Comparison of ENCODE assay signal across 17 cellular contexts in genomic region chr10:11505636-11506035, GRCh38.
DNase-seq lines count a peak whose midpoint lies in the region; ATAC-seq, FAIRE-seq and TF ChIP-seq lines count a peak whose summit lies in the region.
"Had no signal": no experiment of that assay in that cellular context is flagged by ENCODE, and none has a peak within 500 bp of the region (broad histone marks: within the 10 kb centered on the region; RNA-seq: fewer than 3 reads in every experiment).

No MANE protein-coding gene starts in this region.

- intact Hi-C loops in GM12878 (cut with micrococcal nuclease; ENCODE audit: unreplicated experiment), result no loop called here

- TF ChIP-seq CTCF in GM12878 (IDR thresholded peaks at IDR 0.05 in 2 of 3, conservative IDR thresholded peaks at IDR 0.05 in 1 of 3; ENCODE audit: control insufficient read depth in 2 of 3, extremely low read depth in 1 of 3, insufficient read depth in 1 of 3, low read depth in 3 of 3, low read length in 3 of 3) (no peak), progenitor cell of endocrine pancreas (IDR thresholded peaks at IDR 0.05; ENCODE audit: unreplicated experiment) (no peak)

- no peak overlapping the region for H3K27ac Mint-ChIP-seq in progenitor cell of endocrine pancreas
- H3K27ac Mint-ChIP-seq: activated naive CD8-positive, alpha-beta T cell had no signal

- no peak for TF ChIP-seq EP300 in GM12878 (IDR thresholded peaks at IDR 0.05; ENCODE audit: borderline replicate concordance in 1 of 2, control insufficient read depth in 1 of 2, low read depth in 2 of 2, low read length in 2 of 2)

- TF ChIP-seq RAD21 in GM12878 (IDR thresholded peaks at IDR 0.05; ENCODE audit: insufficient read depth, low read depth, low read length), result no peak

- CTCF ChIA-PET in GM12878 (lab: Yijun Ruan, JAX), result interaction anchor here (0.6 to 2.5 kb wide), 8 partner anchors 9 to 314 kb away, joined by 3 to 12 read pairs (median 4); no protein-coding TSS in a partner anchor

- TF ChIP-seq POLR2A in GM12891 (IDR thresholded peaks at IDR 0.05; ENCODE audit: low read depth, low read length) (no peak), GM12878 (IDR thresholded peaks at IDR 0.05; ENCODE audit: low read depth, low read length) (no peak)

- H3K4me2 ChIP-seq in GM12878 (ENCODE audit: control insufficient read depth, insufficient read depth), result no peak overlapping the region

- peaks cover 0 to 7% of the 10 kb centered on the region in 2 experiments; a peak in 3 of 4 replicates for H3K36me3 ChIP-seq in GM12878 (ENCODE audit: control insufficient read depth in 2 of 2, insufficient read depth in 2 of 2, low read length in 1 of 2)
- H3K36me3 ChIP-seq: neutrophil had no signal

- ATAC-seq in HG02610 (IDR thresholded peaks at IDR 0.05; ENCODE audit: unreplicated experiment), result peak; percentile 91
- ATAC-seq in GM12878, result peak; percentile 72
- ATAC-seq in HG02973 (IDR thresholded peaks at IDR 0.05; ENCODE audit: unreplicated experiment), result no peak
- ATAC-seq: Panc1, right cardiac atrium had no signal

- peaks cover 7% of the 10 kb centered on the region for H3K36me3 Mint-ChIP-seq in progenitor cell of endocrine pancreas (ENCODE audit: insufficient read depth)

- peak overlapping the region; percentile 13; the same call in 1 of the 2 replicates for H3K27ac ChIP-seq in GM12878 (ENCODE audit: control insufficient read depth, insufficient read depth)
- H3K27ac ChIP-seq: HL-60, neutrophil had no signal

- H3K4me1 Mint-ChIP-seq in progenitor cell of endocrine pancreas (ENCODE audit: low read depth), result peaks cover 9% of the 10 kb centered on the region

- DNase-seq in GM12891 (ENCODE audit: insufficient read length, low spot score), result no peak
- DNase-seq in GM12878 (ENCODE audit: low read depth, low spot score), result no peak
- peak; percentile 10 to 21 (median 15) for DNase-seq in stimulated activated CD4-positive, alpha-beta T cell treated with anti-CD3 and anti-CD28 coated beads, Interleukin-12 subunit alpha, Interleukin-12 subunit beta, amount 100 ng/mL, for 48 hours (ENCODE audit: low read depth in 2 of 3, low spot score in 1 of 3)
- DNase-seq in progenitor cell of endocrine pancreas (ENCODE audit: low spot score, unreplicated experiment), result no peak
- DNase-seq in NCI-H2171 (lab: John Stamatoyannopoulos, UW), result no peak
- DNase-seq: KBM-7, NCI-H2081, NCI-H748 treated with DMSO at 0.1 percent for 48 hours, right cardiac atrium, trophoblast cell had no signal

- no peak overlapping the region for H3K4me3 ChIP-seq in GM12878

- no peaks in the 10 kb centered on the region for H4K20me1 ChIP-seq in GM12878 (ENCODE audit: control insufficient read depth, insufficient read depth)

- no peak overlapping the region for H3K9ac ChIP-seq in GM12878 (ENCODE audit: control insufficient read depth, insufficient read depth, low read length)

- H3K27me3 ChIP-seq in GM12878 (replicated peaks in 1 of 2; ENCODE audit: control insufficient read depth in 2 of 2, insufficient read depth in 2 of 2, low read length in 1 of 2), result no peaks in the 10 kb centered on the region
- H3K27me3 ChIP-seq: neutrophil had no signal

- no peaks in the 10 kb centered on the region for H3K27me3 Mint-ChIP-seq in progenitor cell of endocrine pancreas
- H3K27me3 Mint-ChIP-seq: activated naive CD8-positive, alpha-beta T cell had no signal

- POLR2A ChIA-PET in GM12878 (lab: Charles Lee), result no interaction called here

- no peak overlapping the region for H2AFZ ChIP-seq in GM12878 (ENCODE audit: control insufficient read depth, low read depth, low read length)

- no peaks in the 10 kb centered on the region for H3K9me3 Mint-ChIP-seq in progenitor cell of endocrine pancreas (ENCODE audit: low read depth)

- WGBS in GM12878 (ENCODE audit: insufficient coverage, insufficient replicate concordance, low lambda C conversion rate, missing lambda C conversion rate), result 2% methylated on average over 3 of the region's 3 CpGs

- FAIRE-seq in GM12891 (lab: Jason Lieb, UNC), result peak; percentile 56
- FAIRE-seq in GM12878 (lab: Jason Lieb, UNC), result no peak
- FAIRE-seq: bronchial epithelial cell had no signal

- H3K9me3 ChIP-seq in GM12878 (replicated peaks; ENCODE audit: control insufficient read depth, insufficient read depth, low read length), result no peaks in the 10 kb centered on the region
- H3K9me3 ChIP-seq: neutrophil had no signal

- RAD21 ChIA-PET in GM12878 (lab: Charles Lee; ENCODE audit: unreplicated experiment), result interaction anchor here (0.7 to 1.6 kb wide), 3 partner anchors 9 to 252 kb away, joined by 3 to 7 read pairs (median 3); no protein-coding TSS in a partner anchor

- SMC1A ChIA-PET in GM12878 (lab: Charles Lee; ENCODE audit: uncharacterized antibody, unreplicated experiment), result interaction anchor here (0.6 to 2.9 kb wide), 8 partner anchors 9 to 262 kb away, joined by 3 to 14 read pairs (median 6); no protein-coding TSS in a partner anchor

- no TSS peak for BruUV-seq in GM12878 (replicated peaks; lab: Mats Ljungman, UMichigan)

- no peaks in the 10 kb centered on the region for H3K4me1 ChIP-seq in GM12878 (ENCODE audit: control insufficient read depth, insufficient read depth, low read length)

- no peak overlapping the region for H3K4me3 Mint-ChIP-seq in progenitor cell of endocrine pancreas (ENCODE audit: low read depth)
- H3K4me3 Mint-ChIP-seq: activated naive CD8-positive, alpha-beta T cell had no signal

- in situ Hi-C loops in GM12878 (cut with MboI), result no loop called here

- H3K79me2 ChIP-seq in GM12878 (ENCODE audit: control insufficient read depth, insufficient read depth, low read length), result no peaks in the 10 kb centered on the region; the same call in none of the 2 replicates

TF ChIP-seq in GM12891, 5 proteins besides CTCF, POLR2A, EP300 and RAD21:
- TF ChIP-seq POLR2AphosphoS5 (IDR thresholded peaks at IDR 0.05; ENCODE audit: low read depth, low read length), result no peak
- TF ChIP-seq SPI1 (IDR thresholded peaks at IDR 0.05; ENCODE audit: low read depth, low read length), result peak; percentile 43

TF ChIP-seq in GM12878, 131 proteins besides CTCF, POLR2A, EP300 and RAD21:
- peak; percentile 55; the same call in 1 of the 2 replicates for TF ChIP-seq CREM (IDR thresholded peaks at IDR 0.05; ENCODE audit: low read depth)
- TF ChIP-seq FOXM1 (IDR thresholded peaks at IDR 0.05; ENCODE audit: low read depth, low read length), result 0 out of 2 replicates have a peak, but pooled peaks have one; percentile 48
- peak; percentile 73 for TF ChIP-seq JUNB (IDR thresholded peaks at IDR 0.05)
- TF ChIP-seq RUNX3 (IDR thresholded peaks at IDR 0.05; ENCODE audit: low read length), result peak; percentile 21; the same call in 1 of the 2 replicates
- TF ChIP-seq PBX3 (IDR thresholded peaks at IDR 0.05; ENCODE audit: insufficient replicate concordance, low read depth, low read length), result peak; percentile 52
- 0 out of 2 replicates have a peak, but pooled peaks have one; percentile 30 for TF ChIP-seq YY1 (IDR thresholded peaks at IDR 0.05; ENCODE audit: low read depth, low read length)
- TF ChIP-seq PKNOX1 (IDR thresholded peaks at IDR 0.05), result no peak
- peak; percentile 77; the same call in 1 of the 2 replicates for TF ChIP-seq NFIC (IDR thresholded peaks at IDR 0.05; ENCODE audit: low read depth, low read length)
- TF ChIP-seq BCL11A (IDR thresholded peaks at IDR 0.05; ENCODE audit: low read depth, low read length), result peak; percentile 47; the same call in 1 of the 2 replicates
- no peak for TF ChIP-seq CHD2 (IDR thresholded peaks at IDR 0.05; ENCODE audit: borderline replicate concordance, low read depth, low read length)
- TF ChIP-seq TCF12 (IDR thresholded peaks at IDR 0.05; ENCODE audit: low read depth, low read length), result no peak
- peak; percentile 78 for TF ChIP-seq BCL3 (IDR thresholded peaks at IDR 0.05; ENCODE audit: borderline replicate concordance, insufficient read depth, low read depth, low read length, poor library complexity, severe bottlenecking)
TF ChIP-seq in GM12878: peak in this region for 9.

Comparison
In these comparisons a context has a peak if more than half of its experiments do, and no peak if none do; other contexts are left out.
1. DNase-seq: peak in stimulated activated CD4-positive, alpha-beta T cell treated with anti-CD3 and anti-CD28 coated beads, Interleukin-12 subunit alpha, Interleukin-12 subunit beta, amount 100 ng/mL, for 48 hours (3 of 3); none in GM12891 (single experiment), GM12878 (single experiment), progenitor cell of endocrine pancreas (single experiment) and NCI-H2171 (single experiment).